8 cellular contexts compared by ENCODE assay signal in the genomic region with DNA sequence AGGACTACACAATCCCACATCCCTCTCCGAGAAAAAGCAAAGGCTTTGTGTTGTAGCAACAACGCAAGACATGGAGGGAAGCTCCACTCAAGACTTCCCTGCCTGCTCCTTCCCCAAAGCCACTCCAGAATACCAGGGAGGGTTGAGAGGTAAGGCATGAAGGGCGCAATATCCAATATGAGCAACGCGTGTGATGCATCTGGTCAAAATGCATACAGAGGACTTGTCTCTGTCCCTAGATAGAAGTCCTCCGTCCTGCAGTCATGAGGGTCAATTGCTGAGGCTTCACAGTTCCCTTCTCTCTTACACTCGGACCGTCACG. TPM values are rescaled to one million over a fixed set of nuclear protein-coding genes. Genes with fewer than 3 reads are reported as not detected.
DNase-seq lines count a peak whose midpoint lies in the region; ATAC-seq, FAIRE-seq and TF ChIP-seq lines count a peak whose summit lies in the region.

No MANE protein-coding gene starts in this region.

- H3K27ac ChIP-seq in lower lobe of right lung = peak overlapping the region; percentile 82

- TF ChIP-seq CTCF in brain (conservative IDR thresholded peaks at IDR 0.05) (no peak), lower lobe of right lung (IDR thresholded peaks at IDR 0.05) (no peak)

- ATAC-seq in lower lobe of right lung = peak; percentile 16 to 43
- ATAC-seq in left lobe of liver = no peak

- H3K27me3 Mint-ChIP-seq in brain = peaks cover 20% of the 10 kb centered on the region

- peaks cover 38% of the 10 kb centered on the region for H3K4me1 ChIP-seq in lower lobe of right lung

- intact Hi-C loops in lower lobe of right lung (cut with DNase I) = no loop called here

- FAIRE-seq in urothelium cell line (lab: Jason Lieb, UNC) = no peak

- H3K36me3 Mint-ChIP-seq in brain = peaks cover 18% of the 10 kb centered on the region

- no peaks in the 10 kb centered on the region for H3K36me3 ChIP-seq in lower lobe of right lung

- H3K9me3 Mint-ChIP-seq in brain = peaks cover 0 to 2% (median 0%) of the 10 kb centered on the region in 5 experiments

- DNase-seq in NCI-H345 (lab: John Stamatoyannopoulos, UW) = peak; percentile 47
- DNase-seq in NCI-H345 treated with DMSO at 0.1 percent for 48 hours (lab: John Stamatoyannopoulos, UW; ENCODE audit: unreplicated experiment) = no peak
- peak; percentile 4 for DNase-seq in Jurkat, Clone E6-1 (ENCODE audit: low read depth, low spot score)
- no peak for DNase-seq in lower lobe of right lung
- DNase-seq in urothelium cell line (ENCODE audit: low spot score) = peak; percentile 3
- DNase-seq in left lobe of liver (ENCODE audit: low spot score) = no peak
- DNase-seq in NCI-H2029 treated with DMSO at 0.1 percent for 48 hours (lab: John Stamatoyannopoulos, UW) = no peak

- no peaks in the 10 kb centered on the region for H3K9me3 ChIP-seq in lower lobe of right lung

- peak overlapping the region; percentile 97 to 100 (median 99) for H3K4me3 Mint-ChIP-seq in brain

- H3K27ac Mint-ChIP-seq in brain = peak overlapping the region; percentile 96 to 100 (median 98)

- peaks cover 67% of the 10 kb centered on the region for H3K4me1 Mint-ChIP-seq in brain

- no peaks in the 10 kb centered on the region for H3K27me3 ChIP-seq in lower lobe of right lung (ENCODE audit: low read depth)

- H3K4me3 ChIP-seq in Jurkat, Clone E6-1 (ENCODE audit: low read length) = peak overlapping the region; percentile 98
- H3K4me3 ChIP-seq in lower lobe of right lung = peak overlapping the region; percentile 83

RNA-seq across cellular contexts. Expression of gene ORC4, which starts 0.5 kb away (rescaled TPM):
- polyA plus RNA-seq in Jurkat, Clone E6-1 (2012; ENCODE audit: insufficient read depth, insufficient read length) = 28.3 TPM
- polyA plus RNA-seq in brain (ENCODE audit: insufficient read depth, low read depth, low replicate concordance) = 17.4 TPM
- total RNA-seq in lower lobe of right lung (41.3 TPM), left lobe of liver (16.2 TPM)

RNA-seq across cellular contexts. Expression of gene MBD5, which starts 0.9 kb away (rescaled TPM):
- 12.6 TPM for polyA plus RNA-seq in Jurkat, Clone E6-1 (2012; ENCODE audit: insufficient read depth, insufficient read length)
- 8.3 TPM for polyA plus RNA-seq in brain (ENCODE audit: insufficient read depth, low read depth, low replicate concordance)
- 46.3 TPM for total RNA-seq in lower lobe of right lung
- 9.8 TPM for total RNA-seq in left lobe of liver

Comparison
In these comparisons a context has a peak if more than half of its experiments do, and no peak if none do; other contexts are left out.
1. DNase-seq: peak in NCI-H345 (single experiment), Jurkat, Clone E6-1 (single experiment) and urothelium cell line (single experiment); none in NCI-H345 treated with DMSO at 0.1 percent for 48 hours (single experiment), lower lobe of right lung (single experiment), left lobe of liver (single experiment) and NCI-H2029 treated with DMSO at 0.1 percent for 48 hours (single experiment).